ENCODE assay signal across 8 cellular contexts in genomic region chr17:50630524-50631194, GRCh38. TPM values are rescaled to one million over a fixed set of nuclear protein-coding genes. Genes with fewer than 3 reads are reported as not detected.
DNase-seq lines count a peak whose midpoint lies in the region; ATAC-seq, FAIRE-seq and TF ChIP-seq lines count a peak whose summit lies in the region.

No MANE protein-coding gene starts in this region.

- no peaks in the 10 kb centered on the region for H3K36me3 Mint-ChIP-seq in activated naive CD8-positive, alpha-beta T cell treated with anti-CD3 and anti-CD28 coated beads, Interleukin-2, amount 50 U/mL, for 24 hours (ENCODE audit: low read depth)

- no peaks in the 10 kb centered on the region for H3K4me1 Mint-ChIP-seq in activated naive CD8-positive, alpha-beta T cell treated with anti-CD3 and anti-CD28 coated beads, Interleukin-2, amount 50 U/mL, for 24 hours

- DNase-seq in BE2C = peak; percentile 63
- DNase-seq in HEK293T (ENCODE audit: extremely low spot score) = peak; percentile 63
- peak; percentile 40 for DNase-seq in T follicular helper cell (ENCODE audit: low read depth)
- DNase-seq in activated naive CD8-positive, alpha-beta T cell treated with anti-CD3 and anti-CD28 coated beads, Interleukin-2, amount 50 U/mL, for 24 hours = peak; percentile 73
- DNase-seq in keratinocyte (ENCODE audit: low read depth, low spot score) = no peak
- peak; percentile 21 for DNase-seq in stimulated activated CD8-positive, alpha-beta memory T cell treated with anti-CD3 and anti-CD28 coated beads, Interleukin-12 subunit alpha, Interleukin-12 subunit beta, amount 100 ng/mL, for 1 hour (ENCODE audit: low read depth)

- no peaks in the 10 kb centered on the region for H3K9me3 Mint-ChIP-seq in activated naive CD8-positive, alpha-beta T cell treated with anti-CD3 and anti-CD28 coated beads, Interleukin-2, amount 50 U/mL, for 24 hours

- no peak overlapping the region for H3K4me2 ChIP-seq in keratinocyte (ENCODE audit: control insufficient read depth, extremely low read depth, insufficient read depth, low read depth, low read length)

- peak; percentile 50 for ATAC-seq in activated naive CD8-positive, alpha-beta T cell treated with anti-CD3 and anti-CD28 coated beads, Interleukin-2, amount 50 U/mL, for 24 hours
- ATAC-seq in GM21515 (IDR thresholded peaks at IDR 0.05; ENCODE audit: unreplicated experiment) (no peak), HG02763 (IDR thresholded peaks at IDR 0.05; ENCODE audit: unreplicated experiment) (no peak)

- peak; percentile 9 for FAIRE-seq in keratinocyte (lab: Jason Lieb, UNC)

- H3K4me1 ChIP-seq in BE2C (peaks cover 25% of the 10 kb centered on the region), keratinocyte (ENCODE audit: control insufficient read depth, extremely low read depth, insufficient read depth, low read length) (peaks cover 7% of the 10 kb centered on the region)

- H3K4me3 ChIP-seq in BE2C (ENCODE audit: low read depth, low read length) = no peak overlapping the region
- H3K4me3 ChIP-seq in keratinocyte (ENCODE audit: control insufficient read depth in 2 of 3, extremely low read depth in 1 of 3, insufficient read depth in 2 of 3, low read depth in 1 of 3, low read length in 3 of 3) = no peak overlapping the region

- H4K20me1 ChIP-seq in keratinocyte (ENCODE audit: control insufficient read depth, extremely low read depth, insufficient read depth, low read length) = no peaks in the 10 kb centered on the region

- H3K9me1 ChIP-seq in keratinocyte (ENCODE audit: control insufficient read depth, extremely low read depth, insufficient read depth, low read length) = no peaks in the 10 kb centered on the region

- no peak overlapping the region for H2AFZ ChIP-seq in keratinocyte (ENCODE audit: control insufficient read depth, low read length)

- H3K9me3 ChIP-seq in BE2C = no peaks in the 10 kb centered on the region
- no peaks in the 10 kb centered on the region for H3K9me3 ChIP-seq in keratinocyte (ENCODE audit: control insufficient read depth, low read depth, low read length)

- H3K27ac ChIP-seq in keratinocyte (ENCODE audit: control insufficient read depth, insufficient read depth, low read length) = no peak overlapping the region

- H3K79me2 ChIP-seq in keratinocyte (ENCODE audit: control insufficient read depth, insufficient read depth, low read length) = peaks cover 8% of the 10 kb centered on the region

- no peak overlapping the region for H3K9ac ChIP-seq in keratinocyte (ENCODE audit: control insufficient read depth, extremely low read depth, insufficient read depth, low read length)

- H3K27me3 ChIP-seq in BE2C (peaks cover 14% of the 10 kb centered on the region), keratinocyte (ENCODE audit: control insufficient read depth, extremely low read depth, insufficient read depth, low read length) (peaks cover 10% of the 10 kb centered on the region)

- dilution Hi-C loops in keratinocyte (cut with MboI; ENCODE audit: extremely low pct_ligation_motif_present, low sequenced_read_pairs) = no loop called here

- H3K4me3 Mint-ChIP-seq in activated naive CD8-positive, alpha-beta T cell treated with anti-CD3 and anti-CD28 coated beads, Interleukin-2, amount 50 U/mL, for 24 hours = no peak overlapping the region

- H3K36me3 ChIP-seq in BE2C (no peaks in the 10 kb centered on the region), keratinocyte (ENCODE audit: control insufficient read depth in 2 of 2, extremely low read depth in 1 of 2, insufficient read depth in 2 of 2, low read length in 2 of 2) (no peaks in the 10 kb centered on the region)

- H3K27ac Mint-ChIP-seq in activated naive CD8-positive, alpha-beta T cell treated with anti-CD3 and anti-CD28 coated beads, Interleukin-2, amount 50 U/mL, for 24 hours = no peak overlapping the region

- CTCF ChIA-PET in HEK293T (lab: Yijun Ruan, JAX) = interaction anchor here (0.6 to 7.1 kb wide), 13 partner anchors 9 to 220 kb away, joined by 3 to 91 read pairs (median 4); partner anchors contain the start of gene SPATA20

- peak; percentile 87 for TF ChIP-seq CTCF in BE2C (IDR thresholded peaks at IDR 0.05; ENCODE audit: low read depth, low read length)
- TF ChIP-seq CTCF in keratinocyte (optimal IDR thresholded peaks at IDR 0.05 in 1 of 3, IDR thresholded peaks at IDR 0.05 in 1 of 3, conservative IDR thresholded peaks at IDR 0.05 in 1 of 3; ENCODE audit: extremely low read depth in 1 of 3, insufficient read depth in 2 of 3, low read length in 3 of 3) = peak; percentile 91 to 100 (median 94)

- H3K27me3 Mint-ChIP-seq in activated naive CD8-positive, alpha-beta T cell treated with anti-CD3 and anti-CD28 coated beads, Interleukin-2, amount 50 U/mL, for 24 hours = peaks cover 54% of the 10 kb centered on the region

- POLR2A ChIA-PET in HEK293T (lab: Yijun Ruan, JAX) = interaction anchor here (1.2 kb wide), 1 partner anchor 8 kb away, joined by 3 read pairs; no protein-coding TSS in a partner anchor

TF ChIP-seq in HEK293T, 16 proteins besides CTCF, POLR2A, EP300 and RAD21:
- TF ChIP-seq ZNF384 (IDR thresholded peaks at IDR 0.05) = no peak
- TF ChIP-seq LEF1 (IDR thresholded peaks at IDR 0.05; ENCODE audit: borderline replicate concordance) = no peak
- no peak for TF ChIP-seq ELF4 (IDR thresholded peaks at IDR 0.05)
- no peak for TF ChIP-seq FOXM1 (IDR thresholded peaks at IDR 0.05; ENCODE audit: borderline replicate concordance)
- TF ChIP-seq ARNT (IDR thresholded peaks at IDR 0.05) = no peak
- no peak for TF ChIP-seq HDGF (IDR thresholded peaks at IDR 0.05; ENCODE audit: borderline replicate concordance)
- TF ChIP-seq SP1 (IDR thresholded peaks at IDR 0.05) = no peak
- no peak for TF ChIP-seq FOXA1 (IDR thresholded peaks at IDR 0.05)
- no peak for TF ChIP-seq PKNOX1 (IDR thresholded peaks at IDR 0.05)
- TF ChIP-seq CTBP1 (IDR thresholded peaks at IDR 0.05; ENCODE audit: borderline replicate concordance) = no peak
- TF ChIP-seq TARDBP (IDR thresholded peaks at IDR 0.05) = no peak
- no peak for TF ChIP-seq FOXK2 (IDR thresholded peaks at IDR 0.05)
- TF ChIP-seq BHLHE40 (IDR thresholded peaks at IDR 0.05; ENCODE audit: borderline replicate concordance) = no peak
- no peak for TF ChIP-seq SUZ12 (IDR thresholded peaks at IDR 0.05)
- TF ChIP-seq L3MBTL2 (conservative IDR thresholded peaks at IDR 0.05) = no peak
- no peak for TF ChIP-seq NFRKB (IDR thresholded peaks at IDR 0.05)

RNA-seq across cellular contexts. Expression of gene ABCC3, which starts 4.0 kb away (rescaled TPM):
- polyA plus RNA-seq in BE2C (2012; ENCODE audit: insufficient read depth, insufficient read length, low read depth) = 2.9 TPM
- 39.6 to 61.6 TPM (median 41.7 TPM) in 3 replicates for polyA plus RNA-seq in keratinocyte
- 16.7 TPM for polyA plus RNA-seq in keratinocyte (2011; ENCODE audit: low read depth)
- polyA plus RNA-seq in keratinocyte (2011; cell fraction: cytosol; rRNA removed) = 18.2 and 18.5 TPM in 2 replicates
- 184 and 229 TPM in 2 replicates for polyA plus RNA-seq in keratinocyte (2011; cell fraction: nucleus; rRNA removed)
- 28.9 and 55.8 TPM in 2 replicates for polyA plus RNA-seq in keratinocyte (2012; ENCODE audit: low replicate concordance)
- 52.7 to 126 TPM (median 73.7 TPM) in 3 replicates for polyA minus RNA-seq in keratinocyte
- polyA minus RNA-seq in keratinocyte (2011; cell fraction: cytosol; rRNA and poly(A)+ RNA removed) = 38.4 TPM
- polyA minus RNA-seq in keratinocyte (2011; cell fraction: nucleus; rRNA and poly(A)+ RNA removed) = 116 and 134 TPM in 2 replicates
